Comparison of ENCODE assay signal across 26 cellular contexts in the genomic region with DNA sequence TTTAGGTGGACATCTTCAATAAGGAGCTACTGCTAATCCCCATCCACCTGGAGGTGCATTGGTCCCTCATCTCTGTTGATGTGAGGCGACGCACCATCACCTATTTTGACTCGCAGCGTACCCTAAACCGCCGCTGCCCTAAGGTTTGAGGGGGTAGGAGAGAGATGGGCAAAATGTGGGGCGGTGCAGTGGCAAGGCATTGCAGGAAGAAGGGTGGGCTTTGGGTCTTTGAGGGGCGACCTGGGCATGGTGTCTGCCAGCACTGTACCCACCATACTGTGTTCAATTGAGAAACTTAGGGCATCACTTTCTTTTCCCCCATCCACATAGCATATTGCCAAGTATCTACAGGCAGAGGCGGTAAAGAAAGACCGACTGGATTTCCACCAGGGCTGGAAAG. TPM values are rescaled to one million over a fixed set of nuclear protein-coding genes. Genes with fewer than 3 reads are reported as not detected.
A peak's percentile ranks its signal among the peaks of the same experiment; 100 is the strongest.
DNase-seq lines count a peak whose midpoint lies in the region; ATAC-seq, FAIRE-seq and TF ChIP-seq lines count a peak whose summit lies in the region.
"Had no signal": no experiment of that assay in that cellular context is flagged by ENCODE, and none has a peak within 500 bp of the region (broad histone marks: within the 10 kb centered on the region; RNA-seq: fewer than 3 reads in every experiment).

No MANE protein-coding gene starts in this region.

- WGBS in stomach, 5 donors, result 93 to 97% (median 96%) methylated on average over 10 of the region's 10 CpGs

- no peaks in the 10 kb centered on the region for H3K9me3 ChIP-seq in kidney (ENCODE audit: control insufficient read depth in 1 of 2, low read length in 2 of 2)
- no peaks in the 10 kb centered on the region for H3K9me3 ChIP-seq in stomach
- H3K9me3 ChIP-seq: BLaER1, colonic mucosa, sigmoid colon, suprapubic skin had no signal

- peaks cover 12 to 18% of the 10 kb centered on the region in 2 donors for H3K4me1 ChIP-seq in kidney (ENCODE audit: control insufficient read depth in 1 of 2, insufficient read depth in 1 of 2, low read depth in 1 of 2, low read length in 2 of 2)
- H3K4me1 ChIP-seq in stomach, result peaks cover 17 to 29% (median 23%) of the 10 kb centered on the region in 4 donors

- H3K9me3 Mint-ChIP-seq in activated CD4-positive, alpha-beta memory T cell treated with anti-CD3 and anti-CD28 coated beads, Interleukin-2, amount 10 ng/mL, durations not matched to agents 7 days and 5 days, result no peaks in the 10 kb centered on the region
- H3K9me3 Mint-ChIP-seq in activated CD4-positive, alpha-beta memory T cell treated with anti-CD3 and anti-CD28 coated beads for 36 hours, result no peaks in the 10 kb centered on the region
- H3K9me3 Mint-ChIP-seq in activated CD8-positive, alpha-beta T cell treated with anti-CD3 and anti-CD28 coated beads for 36 hours, result no peaks in the 10 kb centered on the region
- H3K9me3 Mint-ChIP-seq in dendritic cell treated with granulocyte-macrophage colony-stimulating factor and Interleukin-4, amounts not matched to agents 40 ng/mL and 50 ng/mL, for 4 days, result no peaks in the 10 kb centered on the region
- H3K9me3 Mint-ChIP-seq in osteocyte (ENCODE audit: unreplicated experiment), result no peaks in the 10 kb centered on the region

- H3K27ac Mint-ChIP-seq in activated CD4-positive, alpha-beta memory T cell treated with anti-CD3 and anti-CD28 coated beads, Interleukin-2, amount 10 ng/mL, durations not matched to agents 7 days and 5 days, result peak overlapping the region; percentile 37
- H3K27ac Mint-ChIP-seq in activated CD4-positive, alpha-beta memory T cell treated with anti-CD3 and anti-CD28 coated beads for 36 hours, result no peak overlapping the region
- H3K27ac Mint-ChIP-seq in activated CD8-positive, alpha-beta T cell treated with anti-CD3 and anti-CD28 coated beads for 36 hours, result peak overlapping the region; percentile 79
- H3K27ac Mint-ChIP-seq in dendritic cell treated with granulocyte-macrophage colony-stimulating factor and Interleukin-4, amounts not matched to agents 40 ng/mL and 50 ng/mL, for 4 days, result peak overlapping the region; percentile 95
- H3K27ac Mint-ChIP-seq in osteocyte (ENCODE audit: unreplicated experiment), result peak overlapping the region; percentile 12
- H3K27ac Mint-ChIP-seq: endodermal cell had no signal

- no peak for TF ChIP-seq POLR2A in stomach (IDR thresholded peaks at IDR 0.05)

- CTCF ChIA-PET in activated CD4-positive, alpha-beta memory T cell treated with anti-CD3 and anti-CD28 coated beads, Interleukin-2, amount 10 ng/mL, durations not matched to agents 7 days and 5 days (lab: Charles Lee), result interaction anchor here (0.6 to 1.8 kb wide), 4 partner anchors 9 to 121 kb away, joined by 3 to 8 read pairs (median 4); a partner anchor contains a TSS
- CTCF ChIA-PET in activated CD4-positive, alpha-beta memory T cell treated with anti-CD3 and anti-CD28 coated beads for 36 hours (lab: Charles Lee), result interaction anchor here (0.9 to 3.1 kb wide), 4 partner anchors 9 to 215 kb away, joined by 3 to 25 read pairs (median 7); a partner anchor contains a TSS
- CTCF ChIA-PET in activated CD8-positive, alpha-beta T cell treated with anti-CD3 and anti-CD28 coated beads for 36 hours (lab: Charles Lee), result interaction anchor here (0.9 to 3.5 kb wide), 5 partner anchors 9 to 134 kb away, joined by 3 to 28 read pairs (median 4); a partner anchor contains a TSS

- ATAC-seq in activated CD8-positive, alpha-beta T cell treated with anti-CD3 and anti-CD28 coated beads for 36 hours, result no peak
- ATAC-seq: K562 had no signal

- H3K27ac ChIP-seq in kidney (ENCODE audit: low read depth in 2 of 2, low read length in 2 of 2) (no peak overlapping the region), stomach (no peak overlapping the region)
- H3K27ac ChIP-seq: BLaER1, brain microvascular endothelial cell, colonic mucosa, sigmoid colon, suprapubic skin had no signal

- no peak overlapping the region for H3K9ac ChIP-seq in kidney (ENCODE audit: low read length in 2 of 2)
- H3K9ac ChIP-seq: BLaER1 had no signal

- TF ChIP-seq CTCF in activated CD8-positive, alpha-beta T cell treated with anti-CD3 and anti-CD28 coated beads for 36 hours (IDR thresholded peaks at IDR 0.05), result no peak
- no peak for TF ChIP-seq CTCF in osteocyte (IDR thresholded peaks at IDR 0.05)
- no peak for TF ChIP-seq CTCF in kidney (IDR thresholded peaks at IDR 0.05; ENCODE audit: borderline replicate concordance, extremely low read depth, insufficient read depth)
- TF ChIP-seq CTCF in stomach (IDR thresholded peaks at IDR 0.05), result no peak

- intact Hi-C loops in activated CD4-positive, alpha-beta memory T cell treated with anti-CD3 and anti-CD28 coated beads for 36 hours (cut with micrococcal nuclease), result loop anchor here (5.0 kb wide), 1 partner anchor 272 kb away; no protein-coding TSS in a partner anchor
- intact Hi-C loops in activated CD8-positive, alpha-beta T cell treated with anti-CD3 and anti-CD28 coated beads for 36 hours (cut with micrococcal nuclease), result loop anchor here (10.0 kb wide), 1 partner anchor 284 kb away; a partner anchor contains a TSS
- intact Hi-C loops in dendritic cell treated with granulocyte-macrophage colony-stimulating factor and Interleukin-4, amounts not matched to agents 40 ng/mL and 50 ng/mL, for 4 days (cut with micrococcal nuclease), result loop anchor here (5.0 kb wide), 1 partner anchor 117 kb away; a partner anchor contains a TSS
- intact Hi-C loops in kidney (cut with DNase I), result no loop called here
- intact Hi-C loops in stomach (cut with DNase I; ENCODE audit: low total_unique reads), result no loop called here

- TF ChIP-seq EP300 in stomach (IDR thresholded peaks at IDR 0.05), result no peak

- no peaks in the 10 kb centered on the region for H3K27me3 Mint-ChIP-seq in activated CD4-positive, alpha-beta memory T cell treated with anti-CD3 and anti-CD28 coated beads, Interleukin-2, amount 10 ng/mL, durations not matched to agents 7 days and 5 days
- H3K27me3 Mint-ChIP-seq in activated CD4-positive, alpha-beta memory T cell treated with anti-CD3 and anti-CD28 coated beads for 36 hours, result peaks cover 2% of the 10 kb centered on the region
- H3K27me3 Mint-ChIP-seq in activated CD8-positive, alpha-beta T cell treated with anti-CD3 and anti-CD28 coated beads for 36 hours, result peaks cover 1% of the 10 kb centered on the region
- H3K27me3 Mint-ChIP-seq in dendritic cell treated with granulocyte-macrophage colony-stimulating factor and Interleukin-4, amounts not matched to agents 40 ng/mL and 50 ng/mL, for 4 days, result no peaks in the 10 kb centered on the region
- no peaks in the 10 kb centered on the region for H3K27me3 Mint-ChIP-seq in osteocyte (ENCODE audit: unreplicated experiment)

- H3K4me3 Mint-ChIP-seq in activated CD4-positive, alpha-beta memory T cell treated with anti-CD3 and anti-CD28 coated beads, Interleukin-2, amount 10 ng/mL, durations not matched to agents 7 days and 5 days, result no peak overlapping the region
- H3K4me3 Mint-ChIP-seq in activated CD4-positive, alpha-beta memory T cell treated with anti-CD3 and anti-CD28 coated beads for 36 hours, result no peak overlapping the region
- no peak overlapping the region for H3K4me3 Mint-ChIP-seq in activated CD8-positive, alpha-beta T cell treated with anti-CD3 and anti-CD28 coated beads for 36 hours
- H3K4me3 Mint-ChIP-seq in dendritic cell treated with granulocyte-macrophage colony-stimulating factor and Interleukin-4, amounts not matched to agents 40 ng/mL and 50 ng/mL, for 4 days, result no peak overlapping the region
- H3K4me3 Mint-ChIP-seq in osteocyte (ENCODE audit: unreplicated experiment), result no peak overlapping the region
- H3K4me3 Mint-ChIP-seq: endodermal cell had no signal

- POLR2A ChIA-PET in activated CD4-positive, alpha-beta memory T cell treated with anti-CD3 and anti-CD28 coated beads, Interleukin-2, amount 10 ng/mL, durations not matched to agents 7 days and 5 days (lab: Charles Lee), result interaction anchor here (0.5 to 9.3 kb wide), 9 partner anchors 8 to 117 kb away, joined by 3 to 169 read pairs (median 6); a partner anchor contains a TSS
- POLR2A ChIA-PET in activated CD4-positive, alpha-beta memory T cell treated with anti-CD3 and anti-CD28 coated beads for 36 hours (lab: Charles Lee), result interaction anchor here (1.2 to 5.9 kb wide), 2 partner anchors 14 to 92 kb away, joined by 4 to 61 read pairs; a partner anchor contains a TSS
- POLR2A ChIA-PET in activated CD8-positive, alpha-beta T cell treated with anti-CD3 and anti-CD28 coated beads for 36 hours (lab: Charles Lee), result interaction anchor here (0.9 to 12.0 kb wide), 5 partner anchors 9 to 257 kb away, joined by 5 to 195 read pairs (median 71); a partner anchor contains a TSS

- no peak overlapping the region for H3K4me3 ChIP-seq in kidney (ENCODE audit: low read length in 2 of 2)
- H3K4me3 ChIP-seq in stomach, result no peak overlapping the region
- H3K4me3 ChIP-seq: BLaER1, colonic mucosa, K562, sigmoid colon, suprapubic skin had no signal

- H3K36me3 Mint-ChIP-seq in activated CD4-positive, alpha-beta memory T cell treated with anti-CD3 and anti-CD28 coated beads, Interleukin-2, amount 10 ng/mL, durations not matched to agents 7 days and 5 days (ENCODE audit: low read depth), result peaks cover 68% of the 10 kb centered on the region
- peaks cover 46% of the 10 kb centered on the region for H3K36me3 Mint-ChIP-seq in activated CD4-positive, alpha-beta memory T cell treated with anti-CD3 and anti-CD28 coated beads for 36 hours
- peaks cover 68% of the 10 kb centered on the region for H3K36me3 Mint-ChIP-seq in activated CD8-positive, alpha-beta T cell treated with anti-CD3 and anti-CD28 coated beads for 36 hours (ENCODE audit: low read depth)
- H3K36me3 Mint-ChIP-seq in dendritic cell treated with granulocyte-macrophage colony-stimulating factor and Interleukin-4, amounts not matched to agents 40 ng/mL and 50 ng/mL, for 4 days (ENCODE audit: low read depth), result peaks cover 100% of the 10 kb centered on the region
- peaks cover 29% of the 10 kb centered on the region for H3K36me3 Mint-ChIP-seq in osteocyte (ENCODE audit: unreplicated experiment)

- no peak for DNase-seq in activated CD4-positive, alpha-beta memory T cell treated with anti-CD3 and anti-CD28 coated beads, Interleukin-2, amount 10 ng/mL, durations not matched to agents 7 days and 5 days
- no peak for DNase-seq in activated CD4-positive, alpha-beta memory T cell treated with anti-CD3 and anti-CD28 coated beads for 36 hours
- no peak for DNase-seq in activated CD8-positive, alpha-beta T cell treated with anti-CD3 and anti-CD28 coated beads for 36 hours
- DNase-seq in osteocyte (ENCODE audit: extremely low spot score, unreplicated experiment) (no peak), kidney (no peak), NCI-H748 (lab: John Stamatoyannopoulos, UW; ENCODE audit: unreplicated experiment) (no peak), stomach (no peak)
- DNase-seq: activated naive CD4-positive, alpha-beta T cell treated with anti-CD3 and anti-CD28 coated beads, Interleukin-2, amount 50 U/mL, for 16 hours; activated T-cell treated with anti-CD3 and anti-CD28 coated beads, Interleukin-2, amount 50 U/mL, for 1 hour; brain microvascular endothelial cell; colonic mucosa; endodermal cell; kidney glomerular epithelial cell; mammary epithelial cell; MM.1S; NCI-H1417 treated with DMSO at 0.1 percent for 48 hours; NCI-H526; sigmoid colon had no signal

- no peaks in the 10 kb centered on the region for H3K27me3 ChIP-seq in stomach
- H3K27me3 ChIP-seq: BLaER1, brain microvascular endothelial cell, colonic mucosa, sigmoid colon, suprapubic skin had no signal

- no peak for FAIRE-seq in kidney (lab: Jason Lieb, UNC)
- FAIRE-seq: H54, K562, urothelium cell line had no signal

- H3K36me3 ChIP-seq in kidney (ENCODE audit: control insufficient read depth in 1 of 2, insufficient read depth in 2 of 2, low read length in 2 of 2), result peaks cover 28 to 40% of the 10 kb centered on the region in 2 donors
- peaks cover 39 to 79% (median 72%) of the 10 kb centered on the region in 4 donors for H3K36me3 ChIP-seq in stomach

- peaks cover 42% of the 10 kb centered on the region for H3K4me1 Mint-ChIP-seq in activated CD4-positive, alpha-beta memory T cell treated with anti-CD3 and anti-CD28 coated beads, Interleukin-2, amount 10 ng/mL, durations not matched to agents 7 days and 5 days
- peaks cover 29% of the 10 kb centered on the region for H3K4me1 Mint-ChIP-seq in activated CD4-positive, alpha-beta memory T cell treated with anti-CD3 and anti-CD28 coated beads for 36 hours (ENCODE audit: low read depth)
- H3K4me1 Mint-ChIP-seq in activated CD8-positive, alpha-beta T cell treated with anti-CD3 and anti-CD28 coated beads for 36 hours (ENCODE audit: low read depth), result peaks cover 28% of the 10 kb centered on the region
- H3K4me1 Mint-ChIP-seq in dendritic cell treated with granulocyte-macrophage colony-stimulating factor and Interleukin-4, amounts not matched to agents 40 ng/mL and 50 ng/mL, for 4 days (ENCODE audit: low read depth), result peaks cover 61% of the 10 kb centered on the region
- H3K4me1 Mint-ChIP-seq in osteocyte (ENCODE audit: unreplicated experiment), result peaks cover 26% of the 10 kb centered on the region

RNA-seq across cellular contexts. Expression of a gene that starts 8.6 kb away (rescaled TPM):
- 10 to 100 TPM; 37.6 to 39.9 TPM for total RNA-seq in activated CD4-positive, alpha-beta memory T cell treated with anti-CD3 and anti-CD28 coated beads, Interleukin-2, amount 10 ng/mL, durations not matched to agents 7 days and 5 days
- 10 to 100 TPM; 50.8 to 53.2 TPM for total RNA-seq in activated CD4-positive, alpha-beta memory T cell treated with anti-CD3 and anti-CD28 coated beads for 36 hours
- 10 to 100 TPM; 60.2 to 63.2 TPM for total RNA-seq in activated CD8-positive, alpha-beta T cell treated with anti-CD3 and anti-CD28 coated beads for 36 hours
- total RNA-seq in osteocyte (52.5 and 53.7 TPM in 2 replicates), kidney (43.5 TPM), stomach (10 to 100 TPM; 22.0 to 78.6 (median 49.9) TPM)
- polyA plus RNA-seq in kidney (ENCODE audit: insufficient read depth, low read depth, low replicate concordance) (50.3 TPM), stomach (10 to 100 TPM; 39.3 to 55.0 (median 53.0) TPM)

RNA-seq across cellular contexts. Expression of a gene that starts 9.1 kb away (rescaled TPM):
- total RNA-seq in activated CD4-positive, alpha-beta memory T cell treated with anti-CD3 and anti-CD28 coated beads, Interleukin-2, amount 10 ng/mL, durations not matched to agents 7 days and 5 days, result 10 to 100 TPM; 34.5 to 36.0 TPM
- total RNA-seq in activated CD4-positive, alpha-beta memory T cell treated with anti-CD3 and anti-CD28 coated beads for 36 hours, result 10 to 100 TPM; 31.5 to 34.1 TPM
- total RNA-seq in activated CD8-positive, alpha-beta T cell treated with anti-CD3 and anti-CD28 coated beads for 36 hours, result 10 to 100 TPM; 11.4 to 12.9 TPM
- total RNA-seq in osteocyte (1.1 TPM in 2 replicates), kidney (92.6 TPM), stomach (10 to 100 TPM; 11.1 to 19.2 (median 13.9) TPM)
- polyA plus RNA-seq in kidney (ENCODE audit: insufficient read depth, low read depth, low replicate concordance) (38.3 TPM), stomach (10 to 100 TPM; 13.8 to 39.6 (median 28.9) TPM)

RNA-seq across cellular contexts. Expression of a gene that starts 11.8 kb away (rescaled TPM):
- total RNA-seq in activated CD4-positive, alpha-beta memory T cell treated with anti-CD3 and anti-CD28 coated beads, Interleukin-2, amount 10 ng/mL, durations not matched to agents 7 days and 5 days, result 1 to 10 TPM; 1.8 to 2.0 TPM
- under 1 TPM; 0.71 to 0.94 TPM for total RNA-seq in activated CD4-positive, alpha-beta memory T cell treated with anti-CD3 and anti-CD28 coated beads for 36 hours
- total RNA-seq in activated CD8-positive, alpha-beta T cell treated with anti-CD3 and anti-CD28 coated beads for 36 hours, result 1 to 10 TPM; 4.0 to 6.9 TPM
- total RNA-seq in osteocyte, result 1.3 and 1.5 TPM in 2 replicates
- 99.2 TPM for total RNA-seq in kidney
- polyA plus RNA-seq in kidney (ENCODE audit: insufficient read depth, low read depth, low replicate concordance), result 68.6 TPM
- total RNA-seq in stomach, result 10 to 100 TPM; 15.6 to 55.4 (median 22.6) TPM
- polyA plus RNA-seq in stomach, result 10 to 100 TPM; 24.0 to 35.9 (median 32.0) TPM

RNA-seq across cellular contexts. Expression of a gene that starts 13.3 kb away (rescaled TPM):
- 10 to 100 TPM; 54.1 to 58.6 TPM for total RNA-seq in activated CD4-positive, alpha-beta memory T cell treated with anti-CD3 and anti-CD28 coated beads, Interleukin-2, amount 10 ng/mL, durations not matched to agents 7 days and 5 days
- 10 to 100 TPM; 52.6 to 52.9 TPM for total RNA-seq in activated CD4-positive, alpha-beta memory T cell treated with anti-CD3 and anti-CD28 coated beads for 36 hours
- total RNA-seq in activated CD8-positive, alpha-beta T cell treated with anti-CD3 and anti-CD28 coated beads for 36 hours, result 10 to 100 TPM; 50.9 to 51.4 TPM
- total RNA-seq in osteocyte (34.2 and 42.2 TPM in 2 replicates), kidney (54.2 TPM), stomach (100 to 1,000 TPM in 3 of 5 donors, 10 to 100 TPM in 2; 64.8 to 188 (median 117) TPM)
- polyA plus RNA-seq in kidney (ENCODE audit: insufficient read depth, low read depth, low replicate concordance) (145 TPM), stomach (10 to 100 TPM; 27.2 to 67.4 (median 64.0) TPM)

RNA-seq across cellular contexts. Expression of a gene that starts 19.5 kb away (rescaled TPM):
- total RNA-seq in activated CD4-positive, alpha-beta memory T cell treated with anti-CD3 and anti-CD28 coated beads, Interleukin-2, amount 10 ng/mL, durations not matched to agents 7 days and 5 days, result under 1 TPM; 0.30 to 0.40 TPM
- total RNA-seq in activated CD4-positive, alpha-beta memory T cell treated with anti-CD3 and anti-CD28 coated beads for 36 hours, result under 1 TPM in 1 of 2 experiments, not detected in 1; 0.29 TPM
- under 1 TPM in 1 of 2 experiments, not detected in 1; 0.25 TPM for total RNA-seq in activated CD8-positive, alpha-beta T cell treated with anti-CD3 and anti-CD28 coated beads for 36 hours
- total RNA-seq in osteocyte (0.78 TPM in 2 replicates), kidney (0.88 TPM), stomach (1 to 10 TPM in 1 of 5 donors, not detected in 4; 1.7 TPM)
- polyA plus RNA-seq in kidney (ENCODE audit: insufficient read depth, low read depth, low replicate concordance) (0.80 TPM), stomach (10 to 100 TPM in 1 of 3 donors, under 1 TPM in 2; 0.76 to 48.1 (median 0.81) TPM)
- total RNA-seq: HT-29, RPMI7951 had no signal

Comparison
In these comparisons a context has a peak if more than half of its experiments do, and no peak if none do; other contexts are left out.
1. intact Hi-C loops: an anchor here in activated CD4-positive, alpha-beta memory T cell treated with anti-CD3 and anti-CD28 coated beads for 36 hours (5.0 kb wide), activated CD8-positive, alpha-beta T cell treated with anti-CD3 and anti-CD28 coated beads for 36 hours (10.0 kb wide) and dendritic cell treated with granulocyte-macrophage colony-stimulating factor and Interleukin-4, amounts not matched to agents 40 ng/mL and 50 ng/mL, for 4 days (5.0 kb wide); none called in kidney and stomach.